In the genomic region with DNA sequence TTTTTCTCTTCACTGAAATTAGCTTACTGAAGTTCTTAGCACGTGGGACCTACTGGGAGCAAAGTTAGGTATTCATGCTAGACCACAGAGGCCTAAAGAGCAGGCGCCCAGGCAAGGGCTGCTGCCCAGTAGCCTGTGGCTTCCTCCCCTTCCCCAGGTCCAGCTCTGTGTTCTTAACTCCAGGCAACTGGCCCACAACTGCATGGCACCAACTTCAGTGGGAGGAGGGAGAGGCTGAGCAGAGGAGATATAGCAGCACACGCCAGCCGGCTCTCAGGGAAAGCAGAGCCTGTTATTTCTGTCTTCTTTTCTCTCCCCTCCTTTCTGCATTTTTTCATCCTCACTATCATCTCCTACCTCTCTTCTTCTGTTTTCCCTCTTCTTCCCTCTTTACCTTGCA, we compare ENCODE assay signal across 18 cellular contexts.
DNase-seq lines count a peak whose midpoint lies in the region; ATAC-seq and TF ChIP-seq lines count a peak whose summit lies in the region.
"Had no signal": no experiment of that assay in that cellular context is flagged by ENCODE, and none has a peak within 500 bp of the region (broad histone marks: within the 10 kb centered on the region; RNA-seq: fewer than 3 reads in every experiment).

No MANE protein-coding gene starts in this region.

- H3K9me3 Mint-ChIP-seq in memory B cell: no peaks in the 10 kb centered on the region
- H3K9me3 Mint-ChIP-seq: CD4-positive, CD25-positive, alpha-beta regulatory T cell had no signal

- H3K27me3 Mint-ChIP-seq in memory B cell: peaks cover 5% of the 10 kb centered on the region
- H3K27me3 Mint-ChIP-seq: CD4-positive, CD25-positive, alpha-beta regulatory T cell had no signal

- no peak for TF ChIP-seq POLR2A in tibial nerve (IDR thresholded peaks at IDR 0.05)

- intact Hi-C loops in Right ventricle myocardium superior (cut with DNase I): no loop called here
- intact Hi-C loops in left ventricle myocardium inferior (cut with micrococcal nuclease): no loop called here
- intact Hi-C loops in tibial artery (cut with DNase I; ENCODE audit: low total_unique reads): no loop called here

- H3K27me3 ChIP-seq in left ventricle myocardium inferior (ENCODE audit: low read depth) (no peaks in the 10 kb centered on the region), tibial artery (no peaks in the 10 kb centered on the region), tibial nerve (no peaks in the 10 kb centered on the region)

- no peak for TF ChIP-seq EP300 in tibial nerve (IDR thresholded peaks at IDR 0.05)

- peaks cover 2% of the 10 kb centered on the region for H3K4me1 Mint-ChIP-seq in memory B cell
- H3K4me1 Mint-ChIP-seq: CD4-positive, CD25-positive, alpha-beta regulatory T cell had no signal

- no peak for TF ChIP-seq CTCF in left ventricle myocardium inferior (IDR thresholded peaks at IDR 0.05; ENCODE audit: borderline replicate concordance)
- TF ChIP-seq CTCF in coronary artery (IDR thresholded peaks at IDR 0.05): no peak
- no peak for TF ChIP-seq CTCF in tibial artery (IDR thresholded peaks at IDR 0.05)
- no peak for TF ChIP-seq CTCF in tibial nerve (IDR thresholded peaks at IDR 0.05)

- no peaks in the 10 kb centered on the region for H3K36me3 Mint-ChIP-seq in memory B cell
- H3K36me3 Mint-ChIP-seq: CD4-positive, CD25-positive, alpha-beta regulatory T cell had no signal

- H3K36me3 ChIP-seq in left ventricle myocardium inferior (no peaks in the 10 kb centered on the region), tibial artery (peaks cover 0 to 10% (median 0%) of the 10 kb centered on the region in 3 donors), tibial nerve (peaks cover 0 to 5% (median 0%) of the 10 kb centered on the region in 3 donors)

- H3K27ac ChIP-seq in left ventricle myocardium inferior (replicated peaks) (no peak overlapping the region), coronary artery (peak overlapping the region; percentile 19 to 23), tibial artery (peak overlapping the region; percentile 37 to 58), tibial nerve (no peak overlapping the region)
- H3K27ac ChIP-seq: RWPE1 had no signal

- H3K4me3 ChIP-seq in left ventricle myocardium inferior (no peak overlapping the region), coronary artery (no peak overlapping the region), tibial artery (no peak overlapping the region), tibial nerve (no peak overlapping the region)

- peak; percentile 61 for ATAC-seq in Right ventricle myocardium superior (ENCODE audit: poor library complexity)
- no peak for ATAC-seq in memory B cell (ENCODE audit: low read depth)

- H3K9me3 ChIP-seq in left ventricle myocardium inferior (replicated peaks): no peaks in the 10 kb centered on the region
- no peaks in the 10 kb centered on the region for H3K9me3 ChIP-seq in tibial artery
- no peaks in the 10 kb centered on the region for H3K9me3 ChIP-seq in tibial nerve

- H3K4me1 ChIP-seq in left ventricle myocardium inferior (peaks cover 40% of the 10 kb centered on the region), tibial artery (peaks cover 0 to 45% (median 13%) of the 10 kb centered on the region in 4 donors), tibial nerve (peaks cover 0 to 28% (median 0%) of the 10 kb centered on the region in 4 donors)

- peak overlapping the region; percentile 19 for H3K27ac Mint-ChIP-seq in memory B cell

- 87 to 94% methylated on average over 4 of the region's 4 CpGs for WGBS in tibial nerve, 2 donors

- H3K4me3 Mint-ChIP-seq in memory B cell: no peak overlapping the region
- H3K4me3 Mint-ChIP-seq: CD4-positive, CD25-positive, alpha-beta regulatory T cell had no signal

- DNase-seq in Right ventricle myocardium superior: peak; percentile 45
- DNase-seq in left ventricle myocardium inferior: no peak
- no peak for DNase-seq in coronary artery (ENCODE audit: low spot score)
- no peak for DNase-seq in memory B cell (ENCODE audit: low spot score in 2 of 2)
- no peak for DNase-seq in tibial artery
- no peak for DNase-seq in HPDE6-E6E7 (ENCODE audit: extremely low spot score)
- no peak for DNase-seq in tibial nerve (ENCODE audit: low spot score in 2 of 2)
- DNase-seq: CD4-positive, CD25-positive, alpha-beta regulatory T cell; DMS79 treated with DMSO at 0.1 percent for 48 hours; H7; MM.1S; NCI-H1048; NCI-H1417 treated with DMSO at 0.1 percent for 48 hours; NCI-H187 treated with DMSO at 0.1 percent for 48 hours; NCI-H2227 treated with DMSO at 0.1 percent for 48 hours; NCI-H510A; NK-92 treated with Interleukin-12 subunit alpha and Interleukin-12 subunit beta, amount 100 ng/mL, for 24 hours had no signal

Comparison
In these comparisons a context has a peak if more than half of its experiments do, and no peak if none do; other contexts are left out.
1. H3K27ac ChIP-seq: peak in coronary artery (2 of 2) and tibial artery (2 of 2); none in left ventricle myocardium inferior (single experiment) and tibial nerve (0 of 4).